In the genomic region with DNA sequence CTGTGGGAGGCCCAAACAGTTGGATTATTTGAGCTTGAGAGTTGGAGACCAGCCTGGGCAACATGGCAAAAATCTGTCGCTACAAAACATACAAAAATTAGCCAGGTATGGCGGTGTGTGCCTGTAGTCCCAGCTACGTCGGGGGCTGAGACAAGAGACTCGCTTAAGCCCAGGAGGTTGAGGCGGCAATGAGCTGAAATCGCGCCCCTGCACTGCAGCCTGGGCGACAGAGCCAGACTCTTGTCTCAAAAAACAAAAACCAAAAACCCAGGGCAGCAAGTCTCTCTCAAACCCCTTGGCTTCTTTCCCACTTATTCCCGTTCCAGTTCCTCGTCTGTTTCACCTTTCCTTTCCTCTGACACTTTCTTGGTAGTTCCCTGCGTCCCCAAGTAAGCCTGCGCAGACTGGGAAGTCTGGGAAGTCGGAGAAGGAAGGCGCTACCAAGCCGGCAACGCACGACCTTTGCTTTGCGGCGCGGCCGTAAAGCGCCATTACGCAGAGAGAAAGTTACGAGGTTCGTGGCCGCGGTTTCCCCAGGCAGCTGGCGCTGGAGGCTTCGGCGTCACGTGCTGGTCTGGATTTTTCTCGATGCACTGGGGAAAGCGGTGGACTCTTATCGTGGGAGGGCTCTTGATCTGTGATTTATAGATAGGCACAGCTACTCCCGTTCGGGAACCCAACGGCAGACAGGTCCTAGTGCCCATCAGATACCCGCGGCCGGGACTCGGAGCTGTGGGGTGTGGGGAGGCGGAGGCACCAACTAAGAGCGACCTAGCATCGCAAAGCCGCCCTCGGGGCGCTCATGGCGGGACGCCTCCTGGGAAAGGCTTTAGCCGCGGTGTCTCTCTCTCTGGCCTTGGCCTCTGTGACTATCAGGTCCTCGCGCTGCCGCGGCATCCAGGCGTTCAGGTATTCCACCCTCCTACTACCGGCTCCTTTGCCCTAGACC, we compare ENCODE assay signal across 8 cellular contexts. TPM values are rescaled to one million over a fixed set of nuclear protein-coding genes. Genes with fewer than 3 reads are reported as not detected.
A peak's percentile ranks its signal among the peaks of the same experiment; 100 is the strongest.
DNase-seq lines count a peak whose midpoint lies in the region; ATAC-seq and TF ChIP-seq lines count a peak whose summit lies in the region.

A gene with protein sequence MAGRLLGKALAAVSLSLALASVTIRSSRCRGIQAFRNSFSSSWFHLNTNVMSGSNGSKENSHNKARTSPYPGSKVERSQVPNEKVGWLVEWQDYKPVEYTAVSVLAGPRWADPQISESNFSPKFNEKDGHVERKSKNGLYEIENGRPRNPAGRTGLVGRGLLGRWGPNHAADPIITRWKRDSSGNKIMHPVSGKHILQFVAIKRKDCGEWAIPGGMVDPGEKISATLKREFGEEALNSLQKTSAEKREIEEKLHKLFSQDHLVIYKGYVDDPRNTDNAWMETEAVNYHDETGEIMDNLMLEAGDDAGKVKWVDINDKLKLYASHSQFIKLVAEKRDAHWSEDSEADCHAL (plus strand): TSS at position 470 of the 949 bp plus-strand sequence. CDS start 333 bp downstream, at position 803.

- no peaks in the 10 kb centered on the region for H3K4me1 ChIP-seq in H9 (ENCODE audit: insufficient read depth, low read length)

- H3K56ac ChIP-seq in H9 (ENCODE audit: insufficient read length, low read depth, low read length), result no peak within 1 kb of the TSS

- peaks cover 4 to 7% (median 6%) of the 10 kb centered on the region in 3 experiments; a peak in 6 of 7 replicates for H3K36me3 Mint-ChIP-seq in H9 (ENCODE audit: insufficient read depth in 1 of 3, low read depth in 3 of 3)
- peaks cover 6% of the 10 kb centered on the region for H3K36me3 Mint-ChIP-seq in nephron progenitor cell (ENCODE audit: low read depth)

- no peak within 1 kb of the TSS for H2AFZ ChIP-seq in H9 (ENCODE audit: low read length)

- no peak within 1 kb of the TSS for H4K91ac ChIP-seq in H9 (ENCODE audit: insufficient read length, low read depth, low read length)

- no peak within 1 kb of the TSS for H2BK120ac ChIP-seq in H9 (ENCODE audit: low read depth, low read length, poor library complexity, severe bottlenecking)

- peaks cover 3% of the 10 kb centered on the region for H3K79me1 ChIP-seq in H9 (ENCODE audit: insufficient read depth, low read depth, low read length, poor library complexity, severe bottlenecking)

- in situ Hi-C loops in G401 (cut with HindIII; ENCODE audit: low sequenced_read_pairs), result no loop called here

- no peak within 1 kb of the TSS for H4K8ac ChIP-seq in H9 (replicated peaks; ENCODE audit: insufficient read length, low read depth, low read length)

- H3K9me3 Mint-ChIP-seq in H9 (peaks cover 6 to 13% of the 10 kb centered on the region in 2 experiments), nephron progenitor cell (peaks cover 22% of the 10 kb centered on the region)
- no peaks in the 10 kb centered on the region for H3K9me3 Mint-ChIP-seq in stimulated activated naive CD8-positive, alpha-beta T cell treated with anti-CD3 and anti-CD28 coated beads, Interleukin-15, amount 100 ng/mL, for 72 hours

- peak within 1 kb of the TSS; percentile 88 for H3K9ac ChIP-seq in H9 (ENCODE audit: extremely low read depth, insufficient read length, low read length)

- H3K23ac ChIP-seq in H9 (ENCODE audit: insufficient read length, low read depth, low read length), result no peak within 1 kb of the TSS

- no peaks in the 10 kb centered on the region for H3K27me3 ChIP-seq in H9 (ENCODE audit: insufficient read depth, low read length)
- H3K27me3 ChIP-seq in MG63, result no peaks in the 10 kb centered on the region

- TF ChIP-seq CTCF in H9 (conservative IDR thresholded peaks at IDR 0.05) (no peak), fibroblast of the aortic adventitia (IDR thresholded peaks at IDR 0.05; ENCODE audit: insufficient read depth, low read length) (no peak), nephron progenitor cell (IDR thresholded peaks at IDR 0.05) (no peak)

- no peak within 1 kb of the TSS for H2BK5ac ChIP-seq in H9 (ENCODE audit: insufficient read length, low read length)

- peaks cover 9% of the 10 kb centered on the region; the same call in 1 of the 2 replicates for H3K79me2 ChIP-seq in H9 (ENCODE audit: insufficient read depth, low read length)

- H2AK5ac ChIP-seq in H9 (ENCODE audit: insufficient read length, low read length), result no peak within 1 kb of the TSS

- H3T11ph ChIP-seq in H9 (ENCODE audit: low read length), result no peak within 1 kb of the TSS

- no peaks in the 10 kb centered on the region for H3K36me3 ChIP-seq in MG63

- H3K4me3 Mint-ChIP-seq in H9 (peak within 1 kb of the TSS; percentile 97 to 98), nephron progenitor cell (peak within 1 kb of the TSS; percentile 89)
- peak within 1 kb of the TSS; percentile 94 to 95 for H3K4me3 Mint-ChIP-seq in stimulated activated naive CD8-positive, alpha-beta T cell treated with anti-CD3 and anti-CD28 coated beads, Interleukin-15, amount 100 ng/mL, for 72 hours

- H3K9me3 ChIP-seq in H9 (ENCODE audit: control insufficient read depth, low read depth, low read length) (no peaks in the 10 kb centered on the region), MG63 (no peaks in the 10 kb centered on the region)

- H4K20me1 ChIP-seq in H9 (ENCODE audit: control insufficient read depth, insufficient read depth, insufficient read length), result no peaks in the 10 kb centered on the region

- no CpG with 5 or more reads among the region's 58 CpGs for WGBS in H9 (ENCODE audit: extremely low coverage, insufficient read length, low lambda C conversion rate)

- H2BK15ac ChIP-seq in H9 (ENCODE audit: low read depth, low read length), result no peak within 1 kb of the TSS

- peak within 1 kb of the TSS; percentile 100 for H3K27ac Mint-ChIP-seq in H9
- peak within 1 kb of the TSS; percentile 98 for H3K27ac Mint-ChIP-seq in nephron progenitor cell
- peak within 1 kb of the TSS; percentile 98 to 99 for H3K27ac Mint-ChIP-seq in stimulated activated naive CD8-positive, alpha-beta T cell treated with anti-CD3 and anti-CD28 coated beads, Interleukin-15, amount 100 ng/mL, for 72 hours

- H2BK12ac ChIP-seq in H9 (ENCODE audit: insufficient read length, low read depth, low read length), result no peak within 1 kb of the TSS

- peak; percentile 95 for ATAC-seq in stimulated activated naive CD8-positive, alpha-beta T cell treated with anti-CD3 and anti-CD28 coated beads, Interleukin-15, amount 100 ng/mL, for 72 hours

- peak within 1 kb of the TSS; percentile 86 for H3K4me2 ChIP-seq in H9 (ENCODE audit: insufficient read depth, insufficient read length, low read length)

- H3K4me1 Mint-ChIP-seq in H9 (peaks cover 38 to 43% of the 10 kb centered on the region in 2 experiments), nephron progenitor cell (peaks cover 69% of the 10 kb centered on the region)
- peaks cover 26% of the 10 kb centered on the region for H3K4me1 Mint-ChIP-seq in stimulated activated naive CD8-positive, alpha-beta T cell treated with anti-CD3 and anti-CD28 coated beads, Interleukin-15, amount 100 ng/mL, for 72 hours

- no peak within 1 kb of the TSS for H4K5ac ChIP-seq in H9 (ENCODE audit: insufficient read length, low read depth, low read length)

- no peak within 1 kb of the TSS for H3K4ac ChIP-seq in H9 (ENCODE audit: low read depth, low read length)

- H3K4me3 ChIP-seq in MG63 (peak within 1 kb of the TSS; percentile 84), fibroblast of the aortic adventitia (ENCODE audit: low read depth, low read length) (peak within 1 kb of the TSS; percentile 99)

- H3K27me3 Mint-ChIP-seq in H9 (ENCODE audit: low read depth) (0 out of 2 replicates have a peak, but pooled peaks cover 3% of the 10 kb centered on the region), nephron progenitor cell (ENCODE audit: low read depth, poor library complexity) (no peaks in the 10 kb centered on the region)
- no peaks in the 10 kb centered on the region for H3K27me3 Mint-ChIP-seq in stimulated activated naive CD8-positive, alpha-beta T cell treated with anti-CD3 and anti-CD28 coated beads, Interleukin-15, amount 100 ng/mL, for 72 hours

- peaks cover 4% of the 10 kb centered on the region for H3K23me2 ChIP-seq in H9 (ENCODE audit: insufficient read length, low read depth, low read length, poor library complexity, severe bottlenecking)

- H3K18ac ChIP-seq in H9 (ENCODE audit: insufficient read length, low read depth, low read length), result peak within 1 kb of the TSS; percentile 97

- H3K27ac ChIP-seq in H9 (ENCODE audit: insufficient read length, low read depth, low read length), result peak within 1 kb of the TSS; percentile 59

- DNase-seq in G401 (ENCODE audit: low spot score) (peak; percentile 95), H9 (peak; percentile 95), MG63 (peak; percentile 96), SHP77 treated with DMSO at 0.1 percent for 48 hours (lab: John Stamatoyannopoulos, UW) (peak; percentile 97), fibroblast of the aortic adventitia (ENCODE audit: low read depth) (peak; percentile 96), nephron progenitor cell (peak; percentile 90)
- DNase-seq in activated effector memory CD4-positive, alpha-beta T cell treated with anti-CD3 and anti-CD28 coated beads, Interleukin-2, amount 50 U/mL, for 16 hours, result peak; percentile 95
- DNase-seq in stimulated activated naive CD8-positive, alpha-beta T cell treated with anti-CD3 and anti-CD28 coated beads, Interleukin-15, amount 100 ng/mL, for 72 hours, result peak; percentile 77 to 86

- no peak within 1 kb of the TSS for H2BK20ac ChIP-seq in H9 (ENCODE audit: low read depth, low read length, poor library complexity, severe bottlenecking)

- peak within 1 kb of the TSS; percentile 94 for H3K14ac ChIP-seq in H9 (ENCODE audit: insufficient read depth, low read length)

RNA-seq across cellular contexts. Expression of the gene that starts here (rescaled TPM):
- 36.6 and 40.8 TPM in 2 replicates for total RNA-seq in G401 (2014; rRNA removed; shearing (Covaris generic))
- total RNA-seq in H9 (2021) (27.6 and 28.5 TPM in 2 replicates), fibroblast of the aortic adventitia (ENCODE audit: low replicate concordance) (15.5 and 61.3 TPM in 2 replicates)
- 8.4 and 9.9 TPM in 2 replicates for total RNA-seq in MG63 (2014; rRNA removed; shearing (Covaris generic); ENCODE audit: low replicate concordance)

Comparison
In these comparisons a context has a peak if more than half of its experiments do, and no peak if none do; other contexts are left out.
1. Peak in every context shown above with its lines: DNase-seq, ATAC-seq, H3K4me3 ChIP-seq and H3K27ac ChIP-seq.